In genomic region chrX:15151267-15152196, GRCh38 we compare ENCODE assay signal across 9 cellular contexts.
A peak's percentile ranks its signal among the peaks of the same experiment; 100 is the strongest.
DNase-seq lines count a peak whose midpoint lies in the region; ATAC-seq and TF ChIP-seq lines count a peak whose summit lies in the region.
"Had no signal": no experiment of that assay in that cellular context is flagged by ENCODE, and none has a peak within 500 bp of the region (broad histone marks: within the 10 kb centered on the region; RNA-seq: fewer than 3 reads in every experiment).

No MANE protein-coding gene starts in this region.

- no peaks in the 10 kb centered on the region for H3K4me1 ChIP-seq in BE2C
- H3K4me1 ChIP-seq in H9 (ENCODE audit: insufficient read depth, low read length) = no peaks in the 10 kb centered on the region; the same call in 1 of the 2 replicates

- no peaks in the 10 kb centered on the region for H3K36me3 ChIP-seq in BE2C

- in situ Hi-C loops in GM13977 (cut with MboI; ENCODE audit: low pct_unique_long_range_greater_than_20kb, low sequenced_read_pairs, unreplicated experiment) = no loop called here

- no peak overlapping the region for H3K56ac ChIP-seq in H9 (ENCODE audit: insufficient read length, low read depth, low read length)

- H3K9ac ChIP-seq in H9 (ENCODE audit: extremely low read depth, insufficient read length, low read length) = no peak overlapping the region

- H3K4me1 Mint-ChIP-seq in memory B cell (peaks cover 24% of the 10 kb centered on the region), H9 (peaks cover 0 to 3% of the 10 kb centered on the region in 2 experiments; a peak in 2 of 4 replicates)

- no peak overlapping the region for H2BK12ac ChIP-seq in H9 (ENCODE audit: insufficient read length, low read depth, low read length)

- H2AK5ac ChIP-seq in H9 (ENCODE audit: insufficient read length, low read length) = no peak overlapping the region

- no peak overlapping the region for H3K23ac ChIP-seq in H9 (ENCODE audit: insufficient read length, low read depth, low read length)

- H3K4me3 Mint-ChIP-seq in memory B cell (peak overlapping the region; percentile 34), H9 (no peak overlapping the region)

- H2AFZ ChIP-seq in H9 (ENCODE audit: low read length) = no peak overlapping the region

- H3K9me3 ChIP-seq in BE2C (no peaks in the 10 kb centered on the region), H9 (ENCODE audit: control insufficient read depth, low read depth, low read length) (no peaks in the 10 kb centered on the region)

- ATAC-seq in GM18508 (IDR thresholded peaks at IDR 0.05; ENCODE audit: insufficient read depth, unreplicated experiment) = peak; percentile 65
- peak; percentile 70 for ATAC-seq in HG02571 (IDR thresholded peaks at IDR 0.05; ENCODE audit: unreplicated experiment)
- no peak for ATAC-seq in memory B cell (ENCODE audit: low read depth)

- no peak overlapping the region for H2BK15ac ChIP-seq in H9 (ENCODE audit: low read depth, low read length)

- H3K27ac ChIP-seq in H9 (ENCODE audit: insufficient read length, low read depth, low read length) = no peak overlapping the region

- no CpG with 5 or more reads among the region's 4 CpGs for WGBS in H9 (ENCODE audit: extremely low coverage, insufficient read length, low lambda C conversion rate)

- no peak overlapping the region for H3K18ac ChIP-seq in H9 (ENCODE audit: insufficient read length, low read depth, low read length)

- H3K27me3 Mint-ChIP-seq in memory B cell (no peaks in the 10 kb centered on the region), H9 (ENCODE audit: low read depth) (0 out of 2 replicates have a peak, but pooled peaks cover 3% of the 10 kb centered on the region)

- no peaks in the 10 kb centered on the region for H3K9me3 Mint-ChIP-seq in memory B cell
- peaks cover 45 to 51% of the 10 kb centered on the region in 2 experiments for H3K9me3 Mint-ChIP-seq in H9

- no peak overlapping the region for H3K4ac ChIP-seq in H9 (ENCODE audit: low read depth, low read length)

- H4K8ac ChIP-seq in H9 (replicated peaks; ENCODE audit: insufficient read length, low read depth, low read length) = no peak overlapping the region

- H3K4me2 ChIP-seq in H9 (ENCODE audit: insufficient read depth, insufficient read length, low read length) = no peak overlapping the region

- peak in 3 of 5 experiments; percentile 1 to 42 (median 22) for DNase-seq in T-helper 2 cell
- no peak for DNase-seq in memory B cell (ENCODE audit: low spot score in 2 of 2)
- DNase-seq in GM13977 (ENCODE audit: low spot score) = no peak
- no peak for DNase-seq in cerebellar nuclear complex (lab: John Stamatoyannopoulos, UW)
- no peak for DNase-seq in BE2C
- DNase-seq in H9 = no peak
- DNase-seq: SHP77 had no signal

- no peak overlapping the region for H4K91ac ChIP-seq in H9 (ENCODE audit: insufficient read length, low read depth, low read length)

- H3K27me3 ChIP-seq in BE2C = no peaks in the 10 kb centered on the region
- H3K27me3 ChIP-seq in H9 (ENCODE audit: insufficient read depth, low read length) = no peaks in the 10 kb centered on the region

- H3T11ph ChIP-seq in H9 (ENCODE audit: low read length) = no peak overlapping the region

- H2BK120ac ChIP-seq in H9 (ENCODE audit: low read depth, low read length, poor library complexity, severe bottlenecking) = no peak overlapping the region

- H3K79me1 ChIP-seq in H9 (ENCODE audit: insufficient read depth, low read depth, low read length, poor library complexity, severe bottlenecking) = no peaks in the 10 kb centered on the region

- H3K14ac ChIP-seq in H9 (ENCODE audit: insufficient read depth, low read length) = no peak overlapping the region

- H3K27ac Mint-ChIP-seq in memory B cell = no peak overlapping the region
- H3K27ac Mint-ChIP-seq in H9 = no peak overlapping the region

- H3K79me2 ChIP-seq in H9 (ENCODE audit: insufficient read depth, low read length) = no peaks in the 10 kb centered on the region

- no peak overlapping the region for H2BK5ac ChIP-seq in H9 (ENCODE audit: insufficient read length, low read length)

- H4K20me1 ChIP-seq in H9 (ENCODE audit: control insufficient read depth, insufficient read depth, insufficient read length) = no peaks in the 10 kb centered on the region

- no peaks in the 10 kb centered on the region for H3K23me2 ChIP-seq in H9 (ENCODE audit: insufficient read length, low read depth, low read length, poor library complexity, severe bottlenecking)

- H3K36me3 Mint-ChIP-seq in memory B cell (peaks cover 6% of the 10 kb centered on the region), H9 (ENCODE audit: insufficient read depth in 1 of 3, low read depth in 3 of 3) (peaks cover 0 to 4% (median 0%) of the 10 kb centered on the region in 3 experiments; a peak in 3 of 7 replicates)

- no peak overlapping the region for H4K5ac ChIP-seq in H9 (ENCODE audit: insufficient read length, low read depth, low read length)

- no peak overlapping the region for H2BK20ac ChIP-seq in H9 (ENCODE audit: low read depth, low read length, poor library complexity, severe bottlenecking)

- no peak overlapping the region for H3K4me3 ChIP-seq in BE2C (ENCODE audit: low read depth, low read length)

- TF ChIP-seq CTCF in GM13977 (IDR thresholded peaks at IDR 0.05; ENCODE audit: extremely low read depth, insufficient read depth, missing control alignments) (no peak), BE2C (IDR thresholded peaks at IDR 0.05; ENCODE audit: low read depth, low read length) (no peak), H9 (conservative IDR thresholded peaks at IDR 0.05) (no peak)

Comparison
In these comparisons a context has a peak if more than half of its experiments do, and no peak if none do; other contexts are left out.
1. DNase-seq: peak in T-helper 2 cell (3 of 5); none in memory B cell (0 of 2), GM13977 (single experiment), cerebellar nuclear complex (0 of 2), BE2C (single experiment) and H9 (single experiment).